Comparison of ENCODE assay signal across 8 cellular contexts in genomic region chr17:42387663-42388380, GRCh38. TPM values are rescaled to one million over a fixed set of nuclear protein-coding genes. Genes with fewer than 3 reads are reported as not detected.
DNase-seq lines count a peak whose midpoint lies in the region; ATAC-seq and TF ChIP-seq lines count a peak whose summit lies in the region.

No MANE protein-coding gene starts in this region.

- ATAC-seq in DND-41 (ENCODE audit: insufficient read depth, low read depth) = peak; percentile 7; the same call in 2 of the 3 replicates
- peak; percentile 3 for ATAC-seq in HG02759 (IDR thresholded peaks at IDR 0.05; ENCODE audit: unreplicated experiment)
- no peak for ATAC-seq in HG03520 (IDR thresholded peaks at IDR 0.05; ENCODE audit: unreplicated experiment)

- H3K36me3 Mint-ChIP-seq in activated naive CD4-positive, alpha-beta T cell treated with anti-CD3 and anti-CD28 coated beads, Interleukin-2, amount 10 ng/mL, durations not matched to agents 7 days and 5 days = peaks cover 14% of the 10 kb centered on the region

- H3K36me3 ChIP-seq in DND-41 (ENCODE audit: insufficient read depth, low read length) (no peaks in the 10 kb centered on the region), prostate gland (no peaks in the 10 kb centered on the region)

- no peaks in the 10 kb centered on the region for H3K9me3 ChIP-seq in DND-41 (ENCODE audit: insufficient read depth, low read length, severe bottlenecking)
- H3K9me3 ChIP-seq in prostate gland = no peaks in the 10 kb centered on the region

- H3K4me3 ChIP-seq in DND-41 (ENCODE audit: low read depth in 1 of 2, low read length in 2 of 2) = peak overlapping the region; percentile 60 to 68; a peak in 3 of 4 replicates
- H3K4me3 ChIP-seq in prostate gland = peak overlapping the region; percentile 92 to 100

- CTCF ChIA-PET in activated naive CD4-positive, alpha-beta T cell treated with anti-CD3 and anti-CD28 coated beads, Interleukin-2, amount 10 ng/mL, durations not matched to agents 7 days and 5 days (lab: Charles Lee) = interaction anchor here (0.6 to 2.1 kb wide), 8 partner anchors 17 to 76 kb away, joined by 3 to 27 read pairs (median 4); no protein-coding TSS in a partner anchor

- H3K27ac Mint-ChIP-seq in activated naive CD4-positive, alpha-beta T cell treated with anti-CD3 and anti-CD28 coated beads, Interleukin-2, amount 10 ng/mL, durations not matched to agents 7 days and 5 days = peak overlapping the region; percentile 99

- under 1% methylated on average over 59 of the region's 61 CpGs for WGBS in prostate gland

- H3K27ac ChIP-seq in DND-41 (ENCODE audit: low read length) (peak overlapping the region; percentile 69), prostate gland (peak overlapping the region; percentile 99 to 100)

- H3K4me1 ChIP-seq in DND-41 (ENCODE audit: insufficient read depth, low read length) (peaks cover 22% of the 10 kb centered on the region), prostate gland (replicated peaks) (no peaks in the 10 kb centered on the region)

- DNase-seq in DND-41 (peak; percentile 50), NCI-H774 (lab: John Stamatoyannopoulos, UW) (peak; percentile 46), cardiac septum (ENCODE audit: low spot score) (peak; percentile 83), prostate gland (ENCODE audit: low spot score) (peak; percentile 61), NCI-H1930 (lab: John Stamatoyannopoulos, UW) (no peak)
- peak; percentile 56 for DNase-seq in activated naive CD4-positive, alpha-beta T cell treated with anti-CD3 and anti-CD28 coated beads, Interleukin-2, amount 10 ng/mL, durations not matched to agents 7 days and 5 days

- TF ChIP-seq CTCF in DND-41 (IDR thresholded peaks at IDR 0.05; ENCODE audit: borderline replicate concordance, extremely low read depth, low read length, poor library complexity, severe bottlenecking) = no peak
- no peak for TF ChIP-seq CTCF in prostate gland (IDR thresholded peaks at IDR 0.05)

- peak overlapping the region; percentile 80 for H2AFZ ChIP-seq in DND-41 (ENCODE audit: low read depth, low read length)

- H3K27me3 ChIP-seq in DND-41 (ENCODE audit: insufficient read depth, low read length, poor library complexity) (no peaks in the 10 kb centered on the region), prostate gland (replicated peaks; ENCODE audit: insufficient read depth) (no peaks in the 10 kb centered on the region)

- H3K79me2 ChIP-seq in DND-41 (ENCODE audit: insufficient read depth, low read length) = peaks cover 12% of the 10 kb centered on the region

- peak overlapping the region; percentile 74 for H3K4me2 ChIP-seq in DND-41 (ENCODE audit: insufficient read depth, low read length)

- peaks cover 47% of the 10 kb centered on the region for H3K4me1 Mint-ChIP-seq in activated naive CD4-positive, alpha-beta T cell treated with anti-CD3 and anti-CD28 coated beads, Interleukin-2, amount 10 ng/mL, durations not matched to agents 7 days and 5 days

- TF ChIP-seq POLR2A in prostate gland (IDR thresholded peaks at IDR 0.05) = peak; percentile 63

- intact Hi-C loops in cardiac septum (cut with DNase I) = loop anchor here (2.0 kb wide), 2 partner anchors 19 to 35 kb away; partner anchors contain the start of gene CAVIN1
- intact Hi-C loops in prostate gland (cut with DNase I) = loop anchor here (5.0 kb wide), 1 partner anchor 61 kb away; no protein-coding TSS in a partner anchor

- H3K4me3 Mint-ChIP-seq in activated naive CD4-positive, alpha-beta T cell treated with anti-CD3 and anti-CD28 coated beads, Interleukin-2, amount 10 ng/mL, durations not matched to agents 7 days and 5 days = peak overlapping the region; percentile 96

- H3K9ac ChIP-seq in DND-41 (ENCODE audit: low read depth, low read length) = peak overlapping the region; percentile 70

- no peaks in the 10 kb centered on the region; the same call in 1 of the 2 replicates for H4K20me1 ChIP-seq in DND-41 (ENCODE audit: insufficient read depth, low read length)

- peaks cover 4% of the 10 kb centered on the region for H3K27me3 Mint-ChIP-seq in activated naive CD4-positive, alpha-beta T cell treated with anti-CD3 and anti-CD28 coated beads, Interleukin-2, amount 10 ng/mL, durations not matched to agents 7 days and 5 days

- no peaks in the 10 kb centered on the region for H3K9me3 Mint-ChIP-seq in activated naive CD4-positive, alpha-beta T cell treated with anti-CD3 and anti-CD28 coated beads, Interleukin-2, amount 10 ng/mL, durations not matched to agents 7 days and 5 days

RNA-seq across cellular contexts. Expression of gene STAT3, which starts 0.4 kb away (rescaled TPM):
- total RNA-seq in cardiac septum (159 TPM), prostate gland (100 to 1,000 TPM; 188 to 230 TPM)

RNA-seq across cellular contexts. Expression of gene CAVIN1, which starts 35.2 kb away (rescaled TPM):
- total RNA-seq in cardiac septum (358 TPM), prostate gland (100 to 1,000 TPM; 214 to 220 TPM)

Comparison
In these comparisons a context has a peak if more than half of its experiments do, and no peak if none do; other contexts are left out.
1. DNase-seq: peak in DND-41 (single experiment), NCI-H774 (single experiment), activated naive CD4-positive, alpha-beta T cell treated with anti-CD3 and anti-CD28 coated beads, Interleukin-2, amount 10 ng/mL, durations not matched to agents 7 days and 5 days (single experiment), cardiac septum (single experiment) and prostate gland (single experiment); none in NCI-H1930 (0 of 2).